In genomic region chr10:35210961-35211360, GRCh38 we compare ENCODE assay signal across 3 cellular contexts.
TF ChIP-seq lines count a peak whose summit lies in the region.

No MANE protein-coding gene starts in this region.

TF ChIP-seq in GM23338, 12 proteins besides CTCF, POLR2A, EP300 and RAD21 (continues in another document):
- TF ChIP-seq REST (IDR thresholded peaks at IDR 0.05; ENCODE audit: unreplicated experiment): no peak
- no peak for TF ChIP-seq POLR2AphosphoS5 (IDR thresholded peaks at IDR 0.05; ENCODE audit: low read depth)
- no peak for TF ChIP-seq NANOG (IDR thresholded peaks at IDR 0.05; ENCODE audit: borderline replicate concordance)

TF ChIP-seq in WTC11, 78 proteins besides CTCF, POLR2A, EP300 and RAD21 (continued from another document):
- TF ChIP-seq ZNF532 (CRISPR knock-in tag; IDR thresholded peaks at IDR 0.05; ENCODE audit: borderline replicate concordance) (no peak), MYBL2 (CRISPR knock-in tag; IDR thresholded peaks at IDR 0.05) (no peak), HMGA2 (CRISPR knock-in tag; IDR thresholded peaks at IDR 0.05) (no peak), ZNF423 (CRISPR knock-in tag; IDR thresholded peaks at IDR 0.05) (no peak), ZNF121 (CRISPR knock-in tag; IDR thresholded peaks at IDR 0.05) (no peak), CDX4 (CRISPR knock-in tag; IDR thresholded peaks at IDR 0.05; ENCODE audit: borderline replicate concordance) (no peak), GTF2I (CRISPR knock-in tag; conservative IDR thresholded peaks at IDR 0.05) (no peak), ZNF512 (CRISPR knock-in tag; IDR thresholded peaks at IDR 0.05; ENCODE audit: borderline replicate concordance) (no peak), ZNF416 (CRISPR knock-in tag; IDR thresholded peaks at IDR 0.05) (no peak)
TF ChIP-seq in WTC11: peak in this region for 0.

TF ChIP-seq in HepG2, 621 proteins besides CTCF, POLR2A, EP300 and RAD21 (continued from another document):
- TF ChIP-seq PAXIP1 (CRISPR knock-in tag; conservative IDR thresholded peaks at IDR 0.05) (0 out of 2 replicates have a peak, but pooled peaks have one; percentile 11), FOXP1 (IDR thresholded peaks at IDR 0.05) (no peak), FOXP1 (CRISPR knock-in tag; IDR thresholded peaks at IDR 0.05) (peak; percentile 44; the same call in 1 of the 2 replicates), GATAD2A (CRISPR knock-in tag; IDR thresholded peaks at IDR 0.05) (0 out of 2 replicates have a peak, but pooled peaks have one; percentile 25), ONECUT2 (CRISPR knock-in tag; IDR thresholded peaks at IDR 0.05) (peak; percentile 67; the same call in 1 of the 2 replicates), SALL1 (CRISPR knock-in tag; IDR thresholded peaks at IDR 0.05) (peak; percentile 35), SP4 (CRISPR knock-in tag; IDR thresholded peaks at IDR 0.05) (no peak), ZNF639 (CRISPR knock-in tag; conservative IDR thresholded peaks at IDR 0.05) (no peak), HNF4A (CRISPR knock-in tag; IDR thresholded peaks at IDR 0.05) (peak; percentile 40; the same call in 1 of the 2 replicates), MAX (IDR thresholded peaks at IDR 0.05) (peak; percentile 36; the same call in 1 of the 2 replicates), ZNF256 (CRISPR knock-in tag; conservative IDR thresholded peaks at IDR 0.05) (no peak), ZMYM4 (CRISPR knock-in tag; IDR thresholded peaks at IDR 0.05) (peak; percentile 34; the same call in 1 of the 2 replicates)
